In the genomic region with DNA sequence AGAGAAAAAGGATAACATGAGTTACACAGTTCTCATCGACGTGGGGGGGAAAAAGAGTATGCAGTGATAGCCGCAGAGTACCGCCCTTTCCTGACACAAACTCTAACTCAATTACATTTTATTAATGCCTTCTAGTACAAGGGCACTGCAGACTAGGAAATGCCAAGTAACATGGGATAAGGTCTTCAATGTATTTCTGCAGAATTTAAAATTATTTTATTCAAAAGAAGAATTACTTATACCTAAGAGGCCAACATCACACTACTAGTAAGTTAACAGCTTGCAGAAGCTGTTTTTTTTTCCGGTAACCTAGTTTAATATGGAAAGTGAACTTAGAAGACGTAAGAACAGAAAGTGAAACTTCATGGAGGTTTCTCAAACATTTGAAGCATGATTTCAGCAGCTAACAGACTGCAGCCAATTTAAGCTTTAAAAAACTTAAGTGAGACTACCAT, we compare ENCODE assay signal across 10 cellular contexts. TPM values are rescaled to one million over a fixed set of nuclear protein-coding genes. Genes with fewer than 3 reads are reported as not detected.
DNase-seq lines count a peak whose midpoint lies in the region; ATAC-seq lines count a peak whose summit lies in the region.
"Had no signal": no experiment of that assay in that cellular context is flagged by ENCODE, and none has a peak within 500 bp of the region (broad histone marks: within the 10 kb centered on the region; RNA-seq: fewer than 3 reads in every experiment).

No MANE protein-coding gene starts in this region.

- H3K36me3 Mint-ChIP-seq in activated CD4-positive, alpha-beta T cell treated with anti-CD3 and anti-CD28 coated beads for 36 hours (ENCODE audit: low read depth), result peaks cover 58% of the 10 kb centered on the region
- H3K36me3 Mint-ChIP-seq in stimulated activated memory B cell treated with anti-CD40 and anti-IgM and Interleukin-4, amounts not matched to agents 10 μg/mL and 1 μg/mL and 100 μg/mL, for 72 hours, result peaks cover 44% of the 10 kb centered on the region

- CTCF ChIA-PET in activated CD4-positive, alpha-beta T cell treated with anti-CD3 and anti-CD28 coated beads for 36 hours (lab: Charles Lee), result interaction anchor here (1.2 to 2.6 kb wide), 4 partner anchors 24 to 102 kb away, joined by 3 to 12 read pairs (median 4); no protein-coding TSS in a partner anchor

- ATAC-seq in activated CD4-positive, alpha-beta T cell treated with anti-CD3 and anti-CD28 coated beads for 36 hours, result peak; percentile 17
- no peak for ATAC-seq in stimulated activated memory B cell treated with anti-CD40 and anti-IgM and Interleukin-4, amounts not matched to agents 10 μg/mL and 1 μg/mL and 100 μg/mL, for 72 hours
- no peak for ATAC-seq in HG03432 (IDR thresholded peaks at IDR 0.05; ENCODE audit: unreplicated experiment)
- ATAC-seq: A549 had no signal

- peaks cover 51% of the 10 kb centered on the region for H3K4me1 Mint-ChIP-seq in activated CD4-positive, alpha-beta T cell treated with anti-CD3 and anti-CD28 coated beads for 36 hours
- H3K4me1 Mint-ChIP-seq in stimulated activated memory B cell treated with anti-CD40 and anti-IgM and Interleukin-4, amounts not matched to agents 10 μg/mL and 1 μg/mL and 100 μg/mL, for 72 hours, result peaks cover 47% of the 10 kb centered on the region

- POLR2A ChIA-PET in activated CD4-positive, alpha-beta T cell treated with anti-CD3 and anti-CD28 coated beads for 36 hours (lab: Charles Lee), result interaction anchor here (0.6 to 1.2 kb wide), 7 partner anchors 15 to 817 kb away, joined by 3 to 8 read pairs (median 3); no protein-coding TSS in a partner anchor

- intact Hi-C loops in activated CD4-positive, alpha-beta T cell treated with anti-CD3 and anti-CD28 coated beads for 36 hours (cut with DNase I, micrococcal nuclease), result loop anchor here (1.0 to 10.0 kb wide), 10 partner anchors 22 to 1094 kb away; a partner anchor contains a TSS

- DNase-seq in activated CD4-positive, alpha-beta T cell treated with anti-CD3 and anti-CD28 coated beads for 36 hours, result peak; percentile 59
- no peak for DNase-seq in activated CD4-positive, alpha-beta T cell treated with anti-CD3 and anti-CD28 coated beads for 1 hour
- DNase-seq in OCI-M1 (lab: John Stamatoyannopoulos, UW) (peak; percentile 89), epithelial cell of prostate (ENCODE audit: low read depth, low spot score) (no peak), NCI-H774 (lab: John Stamatoyannopoulos, UW) (no peak), NCI-H2081 (lab: John Stamatoyannopoulos, UW) (no peak)
- DNase-seq: NCI-H2171 had no signal

- H3K27ac ChIP-seq in epithelial cell of prostate, result peak overlapping the region; percentile 90
- H3K27ac ChIP-seq: A549 had no signal

- no peaks in the 10 kb centered on the region for H3K9me3 Mint-ChIP-seq in activated CD4-positive, alpha-beta T cell treated with anti-CD3 and anti-CD28 coated beads for 36 hours (ENCODE audit: low read depth)
- no peaks in the 10 kb centered on the region for H3K9me3 Mint-ChIP-seq in stimulated activated memory B cell treated with anti-CD40 and anti-IgM and Interleukin-4, amounts not matched to agents 10 μg/mL and 1 μg/mL and 100 μg/mL, for 72 hours

- peak overlapping the region; percentile 87 for H3K27ac Mint-ChIP-seq in activated CD4-positive, alpha-beta T cell treated with anti-CD3 and anti-CD28 coated beads for 36 hours
- peak overlapping the region; percentile 99 for H3K27ac Mint-ChIP-seq in stimulated activated memory B cell treated with anti-CD40 and anti-IgM and Interleukin-4, amounts not matched to agents 10 μg/mL and 1 μg/mL and 100 μg/mL, for 72 hours

- peak overlapping the region; percentile 79 for H3K4me3 Mint-ChIP-seq in activated CD4-positive, alpha-beta T cell treated with anti-CD3 and anti-CD28 coated beads for 36 hours
- peak overlapping the region; percentile 56 for H3K4me3 Mint-ChIP-seq in stimulated activated memory B cell treated with anti-CD40 and anti-IgM and Interleukin-4, amounts not matched to agents 10 μg/mL and 1 μg/mL and 100 μg/mL, for 72 hours

- H3K27me3 Mint-ChIP-seq in activated CD4-positive, alpha-beta T cell treated with anti-CD3 and anti-CD28 coated beads for 36 hours, result no peaks in the 10 kb centered on the region
- H3K27me3 Mint-ChIP-seq in stimulated activated memory B cell treated with anti-CD40 and anti-IgM and Interleukin-4, amounts not matched to agents 10 μg/mL and 1 μg/mL and 100 μg/mL, for 72 hours, result no peaks in the 10 kb centered on the region

RNA-seq across cellular contexts. Expression of a gene that starts 3.9 kb away (rescaled TPM):
- total RNA-seq in activated CD4-positive, alpha-beta T cell treated with anti-CD3 and anti-CD28 coated beads for 36 hours, result 10 to 100 TPM; 37.5 to 38.1 TPM

RNA-seq across cellular contexts. Expression of a gene that starts 55.8 kb away (rescaled TPM):
- total RNA-seq in activated CD4-positive, alpha-beta T cell treated with anti-CD3 and anti-CD28 coated beads for 36 hours, result 10 to 100 TPM; 31.9 to 33.4 TPM

RNA-seq across cellular contexts. Expression of a gene that starts 59.1 kb away (rescaled TPM):
- not detected for total RNA-seq in activated CD4-positive, alpha-beta T cell treated with anti-CD3 and anti-CD28 coated beads for 36 hours

Comparison
In these comparisons a context has a peak if more than half of its experiments do, and no peak if none do; other contexts are left out.
1. DNase-seq: peak in activated CD4-positive, alpha-beta T cell treated with anti-CD3 and anti-CD28 coated beads for 36 hours (single experiment) and OCI-M1 (single experiment); none in activated CD4-positive, alpha-beta T cell treated with anti-CD3 and anti-CD28 coated beads for 1 hour (single experiment), epithelial cell of prostate (single experiment), NCI-H774 (single experiment) and NCI-H2081 (0 of 2).